ENCODE assay signal across 9 cellular contexts in the genomic region with DNA sequence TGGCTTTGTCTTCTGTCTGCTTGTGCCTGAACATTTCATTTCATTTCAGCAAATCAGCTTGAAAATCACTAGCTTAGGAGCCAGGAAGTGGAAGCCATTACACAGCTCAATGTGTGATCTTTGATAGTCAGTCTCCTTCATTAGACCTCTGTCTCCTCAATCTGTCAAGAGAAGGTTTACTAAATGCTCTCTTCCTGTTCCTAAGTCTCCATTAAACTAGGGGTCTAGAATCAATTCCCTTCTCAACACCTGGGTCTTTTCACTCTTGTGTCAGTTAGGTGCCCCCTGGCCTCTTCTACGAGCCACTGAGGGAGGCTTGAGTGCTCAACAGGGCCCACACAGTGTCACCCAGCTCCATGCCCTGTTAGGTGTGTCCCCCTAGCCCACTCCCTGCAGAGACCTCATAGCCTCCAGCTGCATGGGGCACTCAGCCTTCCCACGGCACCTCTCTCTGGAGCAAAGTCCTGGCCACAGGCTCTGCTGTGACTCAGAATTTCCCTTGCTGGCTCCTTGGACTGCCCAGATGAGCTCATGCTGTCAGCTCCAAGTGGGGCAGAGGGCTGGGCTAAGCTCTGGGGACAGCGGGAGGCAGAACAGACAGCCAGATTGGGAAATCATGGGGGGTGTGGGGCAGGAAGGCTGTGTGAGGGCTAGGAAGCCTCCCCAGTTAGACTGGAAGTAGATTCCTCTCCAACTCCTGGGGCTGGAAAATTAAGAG.
DNase-seq lines count a peak whose midpoint lies in the region; ATAC-seq and TF ChIP-seq lines count a peak whose summit lies in the region.
"Had no signal": no experiment of that assay in that cellular context is flagged by ENCODE, and none has a peak within 500 bp of the region (broad histone marks: within the 10 kb centered on the region; RNA-seq: fewer than 3 reads in every experiment).

No MANE protein-coding gene starts in this region.

- peaks cover 48 to 70% of the 10 kb centered on the region in 2 donors for H3K4me1 ChIP-seq in gastrocnemius medialis

- in situ Hi-C loops in gastrocnemius medialis (cut with MboI; ENCODE audit: low sequenced_read_pairs in 4 of 4), result loop anchor here (5.0 to 10.0 kb wide), 2 partner anchors 72 to 74 kb away; no protein-coding TSS in a partner anchor

- DNase-seq in DMS53 (lab: John Stamatoyannopoulos, UW) (peak; percentile 18), DMS53 treated with DMSO at 0.1 percent for 48 hours (lab: John Stamatoyannopoulos, UW; ENCODE audit: unreplicated experiment) (no peak), amniotic stem cell (lab: John Stamatoyannopoulos, UW) (peak; percentile 98), left ventricle myocardium superior (peak; percentile 93), gastrocnemius medialis (peak; percentile 97)

- H3K27me3 ChIP-seq in gastrocnemius medialis, result no peaks in the 10 kb centered on the region

- H3K36me3 ChIP-seq in gastrocnemius medialis, result no peaks in the 10 kb centered on the region

- ATAC-seq in left ventricle myocardium superior (peak; percentile 89), gastrocnemius medialis (peak; percentile 87 to 89), HG03097 (IDR thresholded peaks at IDR 0.05; ENCODE audit: low FRiP score, unreplicated experiment) (no peak), HG02642 (IDR thresholded peaks at IDR 0.05; ENCODE audit: poor library complexity, unreplicated experiment) (no peak), GM21576 (IDR thresholded peaks at IDR 0.05; ENCODE audit: unreplicated experiment) (no peak)

- no peaks in the 10 kb centered on the region for H3K9me3 ChIP-seq in gastrocnemius medialis

- H3K4me3 ChIP-seq in gastrocnemius medialis, result no peak overlapping the region

- no peak for TF ChIP-seq POLR2A in gastrocnemius medialis (IDR thresholded peaks at IDR 0.05)

- peak overlapping the region; percentile 75 to 85 (median 80) for H3K27ac ChIP-seq in gastrocnemius medialis
- H3K27ac ChIP-seq: VCaP had no signal

- intact Hi-C loops in left ventricle myocardium superior (cut with micrococcal nuclease) (no loop called here), gastrocnemius medialis (cut with DNase I; ENCODE audit: low total_unique reads) (loop anchor here (5.0 kb wide), 1 partner anchor 169 kb away; no protein-coding TSS in a partner anchor)

- TF ChIP-seq CTCF in gastrocnemius medialis (IDR thresholded peaks at IDR 0.05 in 4 of 5, conservative IDR thresholded peaks at IDR 0.05 in 1 of 5), result no peak

Comparison
In these comparisons a context has a peak if more than half of its experiments do, and no peak if none do; other contexts are left out.
1. ATAC-seq: peak in left ventricle myocardium superior (single experiment) and gastrocnemius medialis (2 of 2); none in HG03097 (single experiment), HG02642 (single experiment) and GM21576 (single experiment).